ENCODE assay signal across 19 cellular contexts in genomic region chr4:21205821-21206531, GRCh38.
"Had no signal": no experiment of that assay in that cellular context is flagged by ENCODE, and none has a peak within 500 bp of the region (broad histone marks: within the 10 kb centered on the region; RNA-seq: fewer than 3 reads in every experiment).

No MANE protein-coding gene starts in this region.

- DNase-seq: activated CD4-positive, alpha-beta T cell treated with anti-CD3 and anti-CD28 coated beads, Interleukin-2, amount 10 ng/mL, durations not matched to agents 7 days and 5 days; activated CD8-positive, alpha-beta memory T cell treated with anti-CD3 and anti-CD28 coated beads, Interleukin-2, amount 50 U/mL, for 4 hours; activated effector memory CD4-positive, alpha-beta T cell treated with Interleukin-2 at 50 U/mL for 16 hours; activated naive CD4-positive, alpha-beta T cell treated with anti-CD3 and anti-CD28 coated beads, Interleukin-2, amount 10 ng/mL, durations not matched to agents 7 days and 5 days; activated T-cell treated with anti-CD3 and anti-CD28 coated beads, Interleukin-2, amount 50 U/mL, for 4 hours; cerebellar nuclear complex; effector CD8-positive, alpha-beta T cell; hypothalamus; left lung; midbrain; nephron progenitor cell; right cardiac atrium; stimulated activated naive CD8-positive, alpha-beta T cell treated with anti-CD3 and anti-CD28 coated beads, Interleukin-15, Interleukin-2, amounts not matched to agents 100 U/mL and 50 U/mL, for 24 hours; transverse colon had no signal

- H3K27me3 ChIP-seq: ascending aorta, breast epithelium, left lung, transverse colon, vagina had no signal

- H3K4me3 ChIP-seq: ascending aorta, breast epithelium, left lung, prostate gland, skin epidermis, transverse colon, vagina had no signal

- H3K4me1 ChIP-seq: ascending aorta, breast epithelium, left lung, prostate gland, transverse colon, vagina had no signal

- H3K27ac ChIP-seq: ascending aorta, breast epithelium, left lung, prostate gland, skin epidermis, transverse colon, vagina had no signal

- H3K9me3 ChIP-seq: ascending aorta, breast epithelium, prostate gland, transverse colon, vagina had no signal

- H3K36me3 ChIP-seq: ascending aorta, breast epithelium, left lung, prostate gland, transverse colon, vagina had no signal
